16 cellular contexts compared by ENCODE assay signal in genomic region chr2:3148716-3149115, GRCh38.
"Had no signal": no experiment of that assay in that cellular context is flagged by ENCODE, and none has a peak within 500 bp of the region (broad histone marks: within the 10 kb centered on the region; RNA-seq: fewer than 3 reads in every experiment).

No MANE protein-coding gene starts in this region.

- H3K27me3 Mint-ChIP-seq: activated T-helper 17 cell treated with anti-CD3 and anti-CD28 coated beads, Interleukin-2, amount 50 U/mL, for 72 hours; effector memory CD8-positive, alpha-beta T cell; naive thymus-derived CD4-positive, alpha-beta T cell; stimulated activated naive CD8-positive, alpha-beta T cell treated with anti-CD3 and anti-CD28 coated beads, Interleukin-15, amount 100 ng/mL, for 72 hours had no signal

- H3K4me3 Mint-ChIP-seq: activated CD8-positive, alpha-beta T cell treated with anti-CD3 and anti-CD28 coated beads, Interleukin-2, amount 10 ng/mL, durations not matched to agents 7 days and 5 days; activated T-helper 17 cell treated with anti-CD3 and anti-CD28 coated beads, Interleukin-2, amount 50 U/mL, for 72 hours; effector memory CD8-positive, alpha-beta T cell; naive thymus-derived CD4-positive, alpha-beta T cell; stimulated activated naive CD8-positive, alpha-beta T cell treated with anti-CD3 and anti-CD28 coated beads, Interleukin-15, amount 100 ng/mL, for 72 hours; T-helper 1 cell treated with Interleukin-12 subunit alpha and Interleukin-12 subunit beta and Interleukin-4 antibody, amounts not matched to agents 30 μg/mL and 1 μg/mL, for 36 hours had no signal

- H3K27ac ChIP-seq: adrenal gland, tibial nerve had no signal

- H3K27me3 ChIP-seq: adrenal gland, tibial nerve had no signal

- H3K27ac Mint-ChIP-seq: activated CD8-positive, alpha-beta T cell treated with anti-CD3 and anti-CD28 coated beads, Interleukin-2, amount 10 ng/mL, durations not matched to agents 7 days and 5 days; activated naive CD4-positive, alpha-beta T cell treated with anti-CD3 and anti-CD28 coated beads, Interleukin-2, amount 50 U/mL, for 72 hours; activated T-helper 17 cell treated with anti-CD3 and anti-CD28 coated beads, Interleukin-2, amount 50 U/mL, for 72 hours; effector memory CD8-positive, alpha-beta T cell; naive thymus-derived CD4-positive, alpha-beta T cell; T-helper 1 cell treated with Interleukin-12 subunit alpha and Interleukin-12 subunit beta and Interleukin-4 antibody, amounts not matched to agents 30 μg/mL and 1 μg/mL, for 36 hours had no signal

- H3K9me3 ChIP-seq: adrenal gland, prostate gland had no signal

- DNase-seq: activated CD4-positive, alpha-beta T cell treated with anti-CD3 and anti-CD28 coated beads, Interleukin-2, amount 50 U/mL, for 1 hour; activated CD8-positive, alpha-beta T cell treated with anti-CD3 and anti-CD28 coated beads, Interleukin-2, amount 10 ng/mL, durations not matched to agents 7 days and 5 days; adrenal gland; central memory CD4-positive, alpha-beta T cell; effector memory CD8-positive, alpha-beta T cell; foreskin melanocyte; naive thymus-derived CD4-positive, alpha-beta T cell; stimulated activated CD4-positive, alpha-beta T cell treated with anti-CD3 and anti-CD28 coated beads, Interleukin-4, amount 100 ng/mL, for 4 hours; stimulated activated naive CD8-positive, alpha-beta T cell treated with anti-CD3 and anti-CD28 coated beads, Interleukin-15, amount 100 ng/mL, for 72 hours had no signal

- ATAC-seq: activated CD4-positive, CD25-positive, alpha-beta regulatory T cell treated with anti-CD3 and anti-CD28 coated beads, Interleukin-2, amount 50 U/mL, for 24 hours; activated CD8-positive, alpha-beta T cell treated with anti-CD3 and anti-CD28 coated beads, Interleukin-2, amount 10 ng/mL, durations not matched to agents 7 days and 5 days; activated naive CD4-positive, alpha-beta T cell treated with anti-CD3 and anti-CD28 coated beads, Interleukin-2, amount 50 U/mL, for 72 hours; activated T-helper 17 cell treated with anti-CD3 and anti-CD28 coated beads, Interleukin-2, amount 50 U/mL, for 72 hours; effector memory CD8-positive, alpha-beta T cell; stimulated activated naive CD8-positive, alpha-beta T cell treated with anti-CD3 and anti-CD28 coated beads, Interleukin-15, amount 100 ng/mL, for 72 hours had no signal

- H3K4me3 ChIP-seq: adrenal gland, lung, prostate gland, tibial nerve had no signal

- H3K36me3 ChIP-seq: adrenal gland, prostate gland had no signal

- H3K4me1 Mint-ChIP-seq: activated T-helper 17 cell treated with anti-CD3 and anti-CD28 coated beads, Interleukin-2, amount 50 U/mL, for 72 hours; stimulated activated naive CD8-positive, alpha-beta T cell treated with anti-CD3 and anti-CD28 coated beads, Interleukin-15, amount 100 ng/mL, for 72 hours had no signal
